ENCODE assay signal across 8 cellular contexts in the genomic region with DNA sequence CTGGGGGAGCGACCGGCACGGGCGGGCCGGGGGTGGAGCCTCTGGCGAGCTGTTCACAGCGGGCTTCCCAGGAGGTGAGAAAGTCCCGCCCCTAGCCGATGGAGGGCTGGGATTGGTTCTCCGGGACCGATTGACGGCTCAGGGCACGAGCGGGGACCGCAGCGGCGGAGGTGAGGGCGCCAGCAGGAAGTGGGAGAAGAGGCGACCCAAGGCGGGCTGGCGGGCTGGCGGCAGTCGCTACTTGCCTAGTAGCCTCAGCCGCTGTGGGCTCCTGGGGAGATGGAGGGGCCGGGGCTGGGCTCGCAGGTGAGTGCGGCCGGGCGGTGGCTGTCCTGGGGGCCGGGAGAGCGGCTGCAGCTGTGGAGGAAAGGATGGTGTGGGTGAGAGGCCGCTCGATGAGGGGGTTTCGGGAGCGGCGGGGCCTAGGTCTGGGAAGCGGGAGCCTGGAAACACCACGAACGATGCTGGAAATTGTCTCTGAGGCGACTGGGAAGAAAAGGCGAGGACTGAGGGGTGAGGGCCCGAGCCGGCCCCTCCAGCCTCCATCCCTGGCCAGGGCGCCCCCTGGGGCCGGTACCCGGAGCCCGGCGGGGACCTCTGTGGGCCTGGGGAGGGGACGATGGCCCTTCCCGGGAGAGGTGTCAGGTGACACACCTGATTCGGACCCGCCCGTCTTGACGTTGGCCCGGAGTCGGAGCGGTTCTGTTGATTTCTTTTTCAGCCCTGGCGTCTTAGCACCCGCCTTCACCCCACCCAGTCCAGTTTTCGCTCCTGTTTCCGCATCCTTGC. TPM values are rescaled to one million over a fixed set of nuclear protein-coding genes. Genes with fewer than 3 reads are reported as not detected.
A peak's percentile ranks its signal among the peaks of the same experiment; 100 is the strongest.
DNase-seq lines count a peak whose midpoint lies in the region; ATAC-seq, FAIRE-seq and TF ChIP-seq lines count a peak whose summit lies in the region.

TSS of gene ZDHHC13 (plus strand) at position 198 of the 789 bp plus-strand sequence. CDS start at position 280, 82 bp downstream.

- no peaks in the 10 kb centered on the region for H3K9me3 ChIP-seq in ascending aorta

- H3K27ac ChIP-seq in ascending aorta = no peak within 1 kb of the TSS

- H3K4me3 ChIP-seq in ascending aorta = peak within 1 kb of the TSS; percentile 84 to 94

- intact Hi-C loops in ascending aorta (cut with DNase I) = no loop called here

- peak; percentile 98 for DNase-seq in GM18507 (ENCODE audit: extremely low spot score, insufficient read length, low read depth)
- peak; percentile 63 for DNase-seq in NCI-H187 treated with DMSO at 0.1 percent for 48 hours (lab: John Stamatoyannopoulos, UW)
- DNase-seq in T-helper 2 cell = peak; percentile 85 to 98 (median 92)
- peak; percentile 83 to 93 for DNase-seq in ascending aorta (ENCODE audit: low spot score in 2 of 2)
- peak; percentile 98 for DNase-seq in hepatic stellate cell (ENCODE audit: low spot score)
- DNase-seq in renal cortical epithelial cell (ENCODE audit: low read depth) = peak; percentile 78
- DNase-seq in cortex of kidney (lab: John Stamatoyannopoulos, UW) = no peak

- ATAC-seq in HG02973 (IDR thresholded peaks at IDR 0.05; ENCODE audit: unreplicated experiment) = peak; percentile 99

- TF ChIP-seq CTCF in ascending aorta (IDR thresholded peaks at IDR 0.05) = no peak

- H3K4me1 ChIP-seq in ascending aorta = no peaks in the 10 kb centered on the region

- no peaks in the 10 kb centered on the region for H3K27me3 ChIP-seq in ascending aorta

- no peaks in the 10 kb centered on the region for H3K36me3 ChIP-seq in ascending aorta

- FAIRE-seq in GM18507 (lab: Jason Lieb, UNC) = peak; percentile 98

RNA-seq across cellular contexts. Expression of gene ZDHHC13, which starts in this region (rescaled TPM):
- 5.2 TPM for total RNA-seq in ascending aorta
- total RNA-seq in renal cortical epithelial cell = 28.5 and 63.6 TPM in 2 replicates
